Comparison of ENCODE assay signal across 16 cellular contexts in genomic region chr1:22461678-22462527, GRCh38. TPM values are rescaled to one million over a fixed set of nuclear protein-coding genes. Genes with fewer than 3 reads are reported as not detected.
DNase-seq lines count a peak whose midpoint lies in the region; ATAC-seq, FAIRE-seq and TF ChIP-seq lines count a peak whose summit lies in the region.
"Had no signal": no experiment of that assay in that cellular context is flagged by ENCODE, and none has a peak within 500 bp of the region (broad histone marks: within the 10 kb centered on the region; RNA-seq: fewer than 3 reads in every experiment).

No MANE protein-coding gene starts in this region.

- no TSS peak for BruUV-seq in GM12878 (replicated peaks; lab: Mats Ljungman, UMichigan)

- H3K4me1 ChIP-seq in GM12878 (ENCODE audit: control insufficient read depth, insufficient read depth, low read length) = peaks cover 5% of the 10 kb centered on the region
- H3K4me1 ChIP-seq: SJSA1 had no signal

- no peak overlapping the region for H2AFZ ChIP-seq in GM12878 (ENCODE audit: control insufficient read depth, low read depth, low read length)

- H3K4me2 ChIP-seq in GM12878 (ENCODE audit: control insufficient read depth, insufficient read depth) = no peak overlapping the region

- H3K27ac ChIP-seq in GM12878 (ENCODE audit: control insufficient read depth, insufficient read depth) = no peak overlapping the region
- H3K27ac ChIP-seq: SJSA1 had no signal

- H3K27me3 ChIP-seq in GM12878 (replicated peaks in 1 of 2; ENCODE audit: control insufficient read depth in 2 of 2, insufficient read depth in 2 of 2, low read length in 1 of 2) = no peaks in the 10 kb centered on the region
- H3K27me3 ChIP-seq: SJSA1 had no signal

- ATAC-seq in GM12878 (no peak), GM18502 (IDR thresholded peaks at IDR 0.05; ENCODE audit: poor library complexity, unreplicated experiment) (no peak)
- peak; percentile 28 for ATAC-seq in stimulated activated effector memory CD8-positive, alpha-beta T cell treated with anti-CD3 and anti-CD28 coated beads, Interleukin-12 subunit alpha, Interleukin-12 subunit beta, amount 100 ng/mL, for 72 hours

- TF ChIP-seq CTCF in GM12878 (IDR thresholded peaks at IDR 0.05 in 2 of 3, conservative IDR thresholded peaks at IDR 0.05 in 1 of 3; ENCODE audit: control insufficient read depth in 2 of 3, extremely low read depth in 1 of 3, insufficient read depth in 1 of 3, low read depth in 3 of 3, low read length in 3 of 3) = no peak

- intact Hi-C loops in GM12878 (cut with micrococcal nuclease; ENCODE audit: unreplicated experiment) = no loop called here

- no peak for FAIRE-seq in GM12878 (lab: Jason Lieb, UNC)
- FAIRE-seq: GM19239 had no signal

- no peaks in the 10 kb centered on the region; the same call in none of the 2 replicates for H3K79me2 ChIP-seq in GM12878 (ENCODE audit: control insufficient read depth, insufficient read depth, low read length)

- H3K9ac ChIP-seq in GM12878 (ENCODE audit: control insufficient read depth, insufficient read depth, low read length) = no peak overlapping the region

- H3K36me3 Mint-ChIP-seq in stimulated activated effector memory CD8-positive, alpha-beta T cell treated with anti-CD3 and anti-CD28 coated beads, Interleukin-12 subunit alpha, Interleukin-12 subunit beta, amount 100 ng/mL, for 72 hours = no peaks in the 10 kb centered on the region

- RAD21 ChIA-PET in GM12878 (lab: Charles Lee; ENCODE audit: unreplicated experiment) = no interaction called here

- H4K20me1 ChIP-seq in GM12878 (ENCODE audit: control insufficient read depth, insufficient read depth) = no peaks in the 10 kb centered on the region

- POLR2A ChIA-PET in GM12878 (lab: Charles Lee) = no interaction called here

- no peak overlapping the region for H3K27ac Mint-ChIP-seq in stimulated activated effector memory CD8-positive, alpha-beta T cell treated with anti-CD3 and anti-CD28 coated beads, Interleukin-12 subunit alpha, Interleukin-12 subunit beta, amount 100 ng/mL, for 72 hours

- DNase-seq in NOMO-1 treated with DMSO at 0.1 percent for 48 hours (lab: John Stamatoyannopoulos, UW; ENCODE audit: unreplicated experiment) (peak; percentile 15), NOMO-1 (lab: John Stamatoyannopoulos, UW; ENCODE audit: unreplicated experiment in 2 of 2) (no peak), MV-4-11 (lab: John Stamatoyannopoulos, UW) (peak; percentile 32), GM12878 (ENCODE audit: low read depth, low spot score) (no peak), NCI-H2196 treated with DMSO at 0.1 percent for 48 hours (lab: John Stamatoyannopoulos, UW; ENCODE audit: unreplicated experiment) (no peak), NCI-H2081 (lab: John Stamatoyannopoulos, UW) (no peak)
- no peak for DNase-seq in stimulated activated effector memory CD8-positive, alpha-beta T cell treated with anti-CD3 and anti-CD28 coated beads, Interleukin-12 subunit alpha, Interleukin-12 subunit beta, amount 100 ng/mL, for 72 hours (ENCODE audit: low spot score in 2 of 2)
- DNase-seq: GDM1, H9, IMR-90, NCI-H2107, NCI-H226, NCI-H69 had no signal

- peaks cover 5% of the 10 kb centered on the region; the same call in 2 of the 3 replicates for H3K9me3 ChIP-seq in GM12878 (replicated peaks; ENCODE audit: control insufficient read depth, insufficient read depth, low read length)
- H3K9me3 ChIP-seq: SJSA1 had no signal

- TF ChIP-seq POLR2A in GM12878 (IDR thresholded peaks at IDR 0.05; ENCODE audit: low read depth, low read length) = no peak

- no peak overlapping the region for H3K4me3 Mint-ChIP-seq in stimulated activated effector memory CD8-positive, alpha-beta T cell treated with anti-CD3 and anti-CD28 coated beads, Interleukin-12 subunit alpha, Interleukin-12 subunit beta, amount 100 ng/mL, for 72 hours
- H3K4me3 Mint-ChIP-seq: H9 had no signal

- SMC1A ChIA-PET in GM12878 (lab: Charles Lee; ENCODE audit: uncharacterized antibody, unreplicated experiment) = interaction anchor here (3.4 kb wide), 1 partner anchor 9 kb away, joined by 12 read pairs; no protein-coding TSS in a partner anchor

- H3K4me1 Mint-ChIP-seq in stimulated activated effector memory CD8-positive, alpha-beta T cell treated with anti-CD3 and anti-CD28 coated beads, Interleukin-12 subunit alpha, Interleukin-12 subunit beta, amount 100 ng/mL, for 72 hours = peaks cover 36% of the 10 kb centered on the region

- H3K36me3 ChIP-seq in GM12878 (ENCODE audit: control insufficient read depth in 2 of 2, insufficient read depth in 2 of 2, low read length in 1 of 2) = no peaks in the 10 kb centered on the region
- H3K36me3 ChIP-seq: SJSA1 had no signal

- no peaks in the 10 kb centered on the region for H3K9me3 Mint-ChIP-seq in stimulated activated effector memory CD8-positive, alpha-beta T cell treated with anti-CD3 and anti-CD28 coated beads, Interleukin-12 subunit alpha, Interleukin-12 subunit beta, amount 100 ng/mL, for 72 hours
- H3K9me3 Mint-ChIP-seq: H9 had no signal

- WGBS in GM12878 (ENCODE audit: insufficient coverage, insufficient replicate concordance, low lambda C conversion rate, missing lambda C conversion rate) = 62% methylated on average over 6 of the region's 6 CpGs

- CTCF ChIA-PET in GM12878 (lab: Yijun Ruan, JAX) = interaction anchor here (1.0 kb wide), 1 partner anchor 9 kb away, joined by 3 read pairs; no protein-coding TSS in a partner anchor

- TF ChIP-seq RAD21 in GM12878 (IDR thresholded peaks at IDR 0.05; ENCODE audit: insufficient read depth, low read depth, low read length) = no peak

- TF ChIP-seq EP300 in GM12878 (IDR thresholded peaks at IDR 0.05; ENCODE audit: borderline replicate concordance in 1 of 2, control insufficient read depth in 1 of 2, low read depth in 2 of 2, low read length in 2 of 2) = no peak

- in situ Hi-C loops in GM12878 (cut with MboI) = no loop called here

- H3K4me3 ChIP-seq in GM12878 = no peak overlapping the region
- H3K4me3 ChIP-seq: SJSA1 had no signal

TF ChIP-seq in GM12878, 131 proteins besides CTCF, POLR2A, EP300 and RAD21:
- no peak for TF ChIP-seq ZNF207 (IDR thresholded peaks at IDR 0.05; ENCODE audit: borderline replicate concordance)
- TF ChIP-seq SPI1 (IDR thresholded peaks at IDR 0.05; ENCODE audit: borderline replicate concordance, insufficient read depth, low read depth, low read length) = peak; percentile 62; the same call in 1 of the 2 replicates
TF ChIP-seq in GM12878: peak in this region for 1.

RNA-seq across cellular contexts. Expression of gene ZBTB40, which starts 10.3 kb away (rescaled TPM):
- total RNA-seq in GM12878 (2013; cell fraction: nucleolus; rRNA removed) = 47.2 and 47.4 TPM in 2 replicates
- 12.1 and 13.6 TPM in 2 replicates for total RNA-seq in GM12878 (2014; rRNA removed)
- total RNA-seq in GM12878 (2014; rRNA removed; fragmentation: Illumina TruSeq; extraction: Trizol) = 9.3 and 9.4 TPM in 2 replicates
- total RNA-seq in GM12878 (2021) = 14.0 and 14.4 TPM in 2 replicates
- 5.0 TPM for polyA plus RNA-seq in GM12878 (2011; ENCODE audit: low read depth)
- polyA plus RNA-seq in GM12878 (2011; rRNA removed) = 6.5 and 8.6 TPM in 2 replicates
- polyA plus RNA-seq in GM12878 (2011; cell fraction: cytosol; rRNA removed) = 8.8 and 9.1 TPM in 2 replicates
- polyA plus RNA-seq in GM12878 (2011; cell fraction: nucleus; rRNA removed) = 55.6 and 60.8 TPM in 2 replicates
- polyA plus RNA-seq in GM12878 (2012) = 6.3 and 6.9 TPM in 2 replicates
- 10.9 and 12.3 TPM in 2 replicates for polyA plus RNA-seq in GM12878 (2014; fragmentation: Illumina TruSeq; extraction: Trizol)
- 1 to 10 TPM; 1.9 to 2.3 TPM for polyA plus RNA-seq in GM12878 (2014; fragmentation: Nextera tagmentation; extraction: Ambion mirVana)
- 12.1 and 12.2 TPM in 2 replicates for polyA plus RNA-seq in GM12878 (2014; rRNA removed)
- polyA plus RNA-seq in GM12878 (2016; fragmentation: Nextera tagmentation; extraction: Ambion mirVana) = 1 to 10 TPM; 6.9 to 7.4 TPM
- 16.8 and 17.4 TPM in 2 replicates for polyA minus RNA-seq in GM12878 (2011; rRNA and poly(A)+ RNA removed)
- 3.7 and 6.9 TPM in 2 replicates for polyA minus RNA-seq in GM12878 (2011; cell fraction: cytosol; rRNA and poly(A)+ RNA removed)
- 14.6 and 18.2 TPM in 2 replicates for polyA minus RNA-seq in GM12878 (2011; cell fraction: nucleus; rRNA and poly(A)+ RNA removed)

Comparison
In these comparisons a context has a peak if more than half of its experiments do, and no peak if none do; other contexts are left out.
1. DNase-seq: peak in NOMO-1 treated with DMSO at 0.1 percent for 48 hours (single experiment) and MV-4-11 (single experiment); none in NOMO-1 (0 of 2), GM12878 (single experiment), stimulated activated effector memory CD8-positive, alpha-beta T cell treated with anti-CD3 and anti-CD28 coated beads, Interleukin-12 subunit alpha, Interleukin-12 subunit beta, amount 100 ng/mL, for 72 hours (0 of 2), NCI-H2196 treated with DMSO at 0.1 percent for 48 hours (single experiment) and NCI-H2081 (0 of 2).